In the genomic region with DNA sequence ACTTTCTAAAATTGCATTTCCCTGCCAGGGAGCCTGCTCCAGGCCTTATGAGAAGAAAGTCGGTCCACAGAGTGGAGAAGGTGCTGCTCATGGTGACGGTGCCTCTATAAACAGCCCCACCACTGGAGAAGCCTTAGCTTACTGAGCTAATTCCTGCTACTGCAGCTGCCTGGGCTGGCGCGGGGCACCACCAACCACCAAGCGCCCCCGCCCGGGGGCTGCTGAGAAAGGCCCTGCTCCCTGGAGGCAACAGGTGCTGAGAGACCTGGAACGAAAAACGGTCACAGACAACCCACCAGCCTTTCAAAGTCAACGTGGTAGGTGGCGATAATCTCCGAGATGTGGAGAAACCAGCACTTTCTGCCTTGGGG, we compare ENCODE assay signal across 8 cellular contexts. TPM values are rescaled to one million over a fixed set of nuclear protein-coding genes. Genes with fewer than 3 reads are reported as not detected.
DNase-seq lines count a peak whose midpoint lies in the region; ATAC-seq and TF ChIP-seq lines count a peak whose summit lies in the region.

No MANE protein-coding gene starts in this region.

- H3K4me1 Mint-ChIP-seq in Calu3 (ENCODE audit: low read depth, unreplicated experiment): peaks cover 23% of the 10 kb centered on the region
- peaks cover 27% of the 10 kb centered on the region for H3K4me1 Mint-ChIP-seq in activated T-helper 2 cell treated with anti-CD3 and anti-CD28 coated beads, Interferon-gamma antibody, Interleukin-2, Interleukin-4, amounts not matched to agents 10 μg/mL and 5 μg/mL and 100 μg/mL, durations not matched to agents 14 hours and 24 hours and 36 hours (ENCODE audit: low read depth)

- intact Hi-C loops in Calu3 (cut with micrococcal nuclease; ENCODE audit: unreplicated experiment): no loop called here
- intact Hi-C loops in activated T-helper 2 cell treated with anti-CD3 and anti-CD28 coated beads, Interferon-gamma antibody, Interleukin-2, Interleukin-4, amounts not matched to agents 10 μg/mL and 5 μg/mL and 100 μg/mL, durations not matched to agents 14 hours and 24 hours and 36 hours (cut with micrococcal nuclease): no loop called here

- TF ChIP-seq CTCF in Calu3 (IDR thresholded peaks at IDR 0.05; ENCODE audit: unreplicated experiment) (no peak), thoracic aorta (IDR thresholded peaks at IDR 0.05) (no peak)

- H3K36me3 Mint-ChIP-seq in Calu3 (ENCODE audit: insufficient read depth, unreplicated experiment): peaks cover 59% of the 10 kb centered on the region
- peaks cover 46% of the 10 kb centered on the region for H3K36me3 Mint-ChIP-seq in activated T-helper 2 cell treated with anti-CD3 and anti-CD28 coated beads, Interferon-gamma antibody, Interleukin-2, Interleukin-4, amounts not matched to agents 10 μg/mL and 5 μg/mL and 100 μg/mL, durations not matched to agents 14 hours and 24 hours and 36 hours (ENCODE audit: low read depth)

- DNase-seq in Calu3 (no peak), Karpas-422 (peak; percentile 68), thoracic aorta (ENCODE audit: low spot score) (no peak), medulla oblongata (ENCODE audit: extremely low spot score) (no peak), HuH-7.5 (ENCODE audit: low spot score) (no peak)
- DNase-seq in activated T-helper 2 cell treated with anti-CD3 and anti-CD28 coated beads, Interferon-gamma antibody, Interleukin-2, Interleukin-4, amounts not matched to agents 10 μg/mL and 5 μg/mL and 100 μg/mL, durations not matched to agents 14 hours and 24 hours and 36 hours (ENCODE audit: low spot score): no peak

- no TSS peak for BruUV-seq in Calu3 (replicated peaks; lab: Mats Ljungman, UMichigan)

- CTCF ChIA-PET in Calu3 (lab: Charles Lee): no interaction called here

- no peaks in the 10 kb centered on the region for H3K36me3 ChIP-seq in Karpas-422 (ENCODE audit: insufficient read depth, low read length)
- peaks cover 11% of the 10 kb centered on the region for H3K36me3 ChIP-seq in iPS-20b (ENCODE audit: insufficient read depth, low read depth, low read length)
- no peaks in the 10 kb centered on the region for H3K36me3 ChIP-seq in thoracic aorta

- no peaks in the 10 kb centered on the region for H3K27me3 Mint-ChIP-seq in Calu3 (ENCODE audit: unreplicated experiment)
- no peaks in the 10 kb centered on the region for H3K27me3 Mint-ChIP-seq in activated T-helper 2 cell treated with anti-CD3 and anti-CD28 coated beads, Interferon-gamma antibody, Interleukin-2, Interleukin-4, amounts not matched to agents 10 μg/mL and 5 μg/mL and 100 μg/mL, durations not matched to agents 14 hours and 24 hours and 36 hours (ENCODE audit: low read depth)

- peak overlapping the region; percentile 89 for H3K4me3 Mint-ChIP-seq in Calu3 (ENCODE audit: low read depth, unreplicated experiment)
- H3K4me3 Mint-ChIP-seq in activated T-helper 2 cell treated with anti-CD3 and anti-CD28 coated beads, Interferon-gamma antibody, Interleukin-2, Interleukin-4, amounts not matched to agents 10 μg/mL and 5 μg/mL and 100 μg/mL, durations not matched to agents 14 hours and 24 hours and 36 hours (ENCODE audit: low read depth): peak overlapping the region; percentile 100

- no peak overlapping the region for H2AFZ ChIP-seq in Karpas-422 (ENCODE audit: low read length)

- H3K4me3 ChIP-seq in Karpas-422 (ENCODE audit: low read length) (peak overlapping the region; percentile 87), iPS-20b (ENCODE audit: low read length) (peak overlapping the region; percentile 94), thoracic aorta (peak overlapping the region; percentile 87)

- peak overlapping the region; percentile 90 for H3K4me2 ChIP-seq in Karpas-422 (ENCODE audit: low read depth, low read length, poor library complexity, severe bottlenecking)

- peak overlapping the region; percentile 95 for H3K27ac ChIP-seq in Karpas-422 (ENCODE audit: low read length)
- no peak overlapping the region for H3K27ac ChIP-seq in iPS-20b (ENCODE audit: low read length)
- H3K27ac ChIP-seq in thoracic aorta: peak overlapping the region; percentile 74 to 98

- H3K27ac Mint-ChIP-seq in Calu3 (ENCODE audit: unreplicated experiment): no peak overlapping the region
- H3K27ac Mint-ChIP-seq in activated T-helper 2 cell treated with anti-CD3 and anti-CD28 coated beads, Interferon-gamma antibody, Interleukin-2, Interleukin-4, amounts not matched to agents 10 μg/mL and 5 μg/mL and 100 μg/mL, durations not matched to agents 14 hours and 24 hours and 36 hours: peak overlapping the region; percentile 46

- H3K4me1 ChIP-seq in Karpas-422 (ENCODE audit: low read length) (peaks cover 36% of the 10 kb centered on the region), iPS-20b (ENCODE audit: insufficient read depth, low read length) (peaks cover 12% of the 10 kb centered on the region; the same call in 1 of the 2 replicates), thoracic aorta (ENCODE audit: control insufficient read depth in 1 of 2, low read depth in 2 of 2) (peaks cover 15 to 42% of the 10 kb centered on the region in 2 donors)

- H4K20me1 ChIP-seq in Karpas-422 (ENCODE audit: insufficient read depth, low read depth, low read length): peaks cover 11% of the 10 kb centered on the region; the same call in 1 of the 2 replicates

- peak overlapping the region; percentile 97 for H3K9ac ChIP-seq in Karpas-422 (ENCODE audit: low read length)
- peak overlapping the region; percentile 72; the same call in 1 of the 2 replicates for H3K9ac ChIP-seq in iPS-20b (ENCODE audit: low read depth, low read length)

- H3K9me3 ChIP-seq in Karpas-422 (ENCODE audit: low read length) (no peaks in the 10 kb centered on the region), iPS-20b (ENCODE audit: insufficient read depth, low read depth, low read length) (no peaks in the 10 kb centered on the region), thoracic aorta (no peaks in the 10 kb centered on the region)

- peaks cover 53% of the 10 kb centered on the region for H3K79me2 ChIP-seq in Karpas-422 (ENCODE audit: low read length)

- H3K27me3 ChIP-seq in Karpas-422 (ENCODE audit: low read length): no peaks in the 10 kb centered on the region
- no peaks in the 10 kb centered on the region for H3K27me3 ChIP-seq in iPS-20b (ENCODE audit: insufficient read depth, low read length)
- no peaks in the 10 kb centered on the region for H3K27me3 ChIP-seq in thoracic aorta (replicated peaks; ENCODE audit: insufficient read depth)

- ATAC-seq in thoracic aorta (ENCODE audit: insufficient number of reproducible peaks, low FRiP score, low read depth) (no peak), HG02884 (IDR thresholded peaks at IDR 0.05; ENCODE audit: unreplicated experiment) (no peak)

- H3K9me2 ChIP-seq in Karpas-422 (replicated peaks; ENCODE audit: insufficient read depth, low read length): no peaks in the 10 kb centered on the region

- H3K9me3 Mint-ChIP-seq in Calu3 (ENCODE audit: low read depth, unreplicated experiment): no peaks in the 10 kb centered on the region
- no peaks in the 10 kb centered on the region for H3K9me3 Mint-ChIP-seq in activated T-helper 2 cell treated with anti-CD3 and anti-CD28 coated beads, Interferon-gamma antibody, Interleukin-2, Interleukin-4, amounts not matched to agents 10 μg/mL and 5 μg/mL and 100 μg/mL, durations not matched to agents 14 hours and 24 hours and 36 hours

RNA-seq across cellular contexts. Expression of gene HCFC1, which starts 2.9 kb away (rescaled TPM):
- total RNA-seq in Calu3 (2022) (76.0 and 77.7 TPM in 2 replicates), thoracic aorta (10 to 100 TPM; 51.6 to 58.9 TPM)
- total RNA-seq in Karpas-422 (2014; rRNA removed; shearing (Covaris generic); ENCODE audit: low replicate concordance): 16.8 and 29.4 TPM in 2 replicates
- 107 and 108 TPM in 2 replicates for total RNA-seq in activated T-helper 2 cell treated with anti-CD3 and anti-CD28 coated beads, Interferon-gamma antibody, Interleukin-2, Interleukin-4, amounts not matched to agents 10 μg/mL and 5 μg/mL and 100 μg/mL, durations not matched to agents 14 hours and 24 hours and 36 hours

RNA-seq across cellular contexts. Expression of gene TMEM187, which starts 3.8 kb away (rescaled TPM):
- total RNA-seq in Calu3 (2022) (9.4 and 9.9 TPM in 2 replicates), thoracic aorta (10 to 100 TPM in 1 of 2 donors, under 1 TPM in 1; 0.78 to 23.4 TPM)
- 1.5 and 3.9 TPM in 2 replicates for total RNA-seq in Karpas-422 (2014; rRNA removed; shearing (Covaris generic); ENCODE audit: low replicate concordance)
- 2.1 and 2.7 TPM in 2 replicates for total RNA-seq in activated T-helper 2 cell treated with anti-CD3 and anti-CD28 coated beads, Interferon-gamma antibody, Interleukin-2, Interleukin-4, amounts not matched to agents 10 μg/mL and 5 μg/mL and 100 μg/mL, durations not matched to agents 14 hours and 24 hours and 36 hours

RNA-seq across cellular contexts. Expression of gene RENBP, which starts 24.3 kb away (rescaled TPM):
- total RNA-seq in Calu3 (2022): 0.80 and 1.6 TPM in 2 replicates
- 0.22 and 0.26 TPM in 2 replicates for total RNA-seq in Karpas-422 (2014; rRNA removed; shearing (Covaris generic); ENCODE audit: low replicate concordance)
- total RNA-seq in activated T-helper 2 cell treated with anti-CD3 and anti-CD28 coated beads, Interferon-gamma antibody, Interleukin-2, Interleukin-4, amounts not matched to agents 10 μg/mL and 5 μg/mL and 100 μg/mL, durations not matched to agents 14 hours and 24 hours and 36 hours: 11.4 and 12.4 TPM in 2 replicates
- total RNA-seq in thoracic aorta: 10 to 100 TPM; 11.2 to 21.4 TPM

RNA-seq across cellular contexts. Expression of gene NAA10, which starts 33.9 kb away (rescaled TPM):
- 132 and 139 TPM in 2 replicates for total RNA-seq in Calu3 (2022)
- total RNA-seq in Karpas-422 (2014; rRNA removed; shearing (Covaris generic); ENCODE audit: low replicate concordance): 103 and 144 TPM in 2 replicates
- 127 and 128 TPM in 2 replicates for total RNA-seq in activated T-helper 2 cell treated with anti-CD3 and anti-CD28 coated beads, Interferon-gamma antibody, Interleukin-2, Interleukin-4, amounts not matched to agents 10 μg/mL and 5 μg/mL and 100 μg/mL, durations not matched to agents 14 hours and 24 hours and 36 hours
- 10 to 100 TPM; 60.1 to 66.4 TPM for total RNA-seq in thoracic aorta

RNA-seq across cellular contexts. Expression of gene ARHGAP4, which starts 42.7 kb away (rescaled TPM):
- total RNA-seq in Calu3 (2022) (2.6 and 3.8 TPM in 2 replicates), thoracic aorta (10 to 100 TPM; 31.7 to 92.1 TPM)
- total RNA-seq in Karpas-422 (2014; rRNA removed; shearing (Covaris generic); ENCODE audit: low replicate concordance): 104 and 218 TPM in 2 replicates
- total RNA-seq in activated T-helper 2 cell treated with anti-CD3 and anti-CD28 coated beads, Interferon-gamma antibody, Interleukin-2, Interleukin-4, amounts not matched to agents 10 μg/mL and 5 μg/mL and 100 μg/mL, durations not matched to agents 14 hours and 24 hours and 36 hours: 128 and 135 TPM in 2 replicates
